In genomic region chr10:28873540-28873939, GRCh38 we compare ENCODE assay signal across 13 cellular contexts.
DNase-seq lines count a peak whose midpoint lies in the region; ATAC-seq and TF ChIP-seq lines count a peak whose summit lies in the region.
"Had no signal": no experiment of that assay in that cellular context is flagged by ENCODE, and none has a peak within 500 bp of the region (broad histone marks: within the 10 kb centered on the region; RNA-seq: fewer than 3 reads in every experiment).

No MANE protein-coding gene starts in this region.

- no peak overlapping the region for H3K27ac ChIP-seq in liver (ENCODE audit: low read depth in 1 of 2, low read length in 2 of 2)
- H3K27ac ChIP-seq in transverse colon, result no peak overlapping the region

- intact Hi-C loops in transverse colon (cut with DNase I; ENCODE audit: low total_unique reads), result no loop called here

- DNase-seq in LoVo (ENCODE audit: low spot score) (peak; percentile 11), transverse colon (peak; percentile 47), amniotic stem cell (lab: John Stamatoyannopoulos, UW) (no peak), D341Med (ENCODE audit: low spot score) (no peak)
- DNase-seq: HCEC 1CT, NCI-H1417 treated with DMSO at 0.1 percent for 48 hours, NCI-H1930, NCI-H748 treated with DMSO at 0.1 percent for 48 hours, SW 1271 had no signal

- in situ Hi-C loops in transverse colon (cut with MboI; ENCODE audit: low pct_ligation_motif_present in 1 of 4, low pct_unique_long_range_greater_than_20kb in 1 of 4, low sequenced_read_pairs in 3 of 4), result no loop called here

- no peak overlapping the region for H3K9ac ChIP-seq in liver (ENCODE audit: low read depth in 1 of 2, low read length in 2 of 2)

- H3K36me3 ChIP-seq in liver (ENCODE audit: control insufficient read depth in 4 of 4, insufficient read depth in 3 of 4, low read depth in 1 of 4, low read length in 3 of 4), result no peaks in the 10 kb centered on the region
- H3K36me3 ChIP-seq in transverse colon, result no peaks in the 10 kb centered on the region

- TF ChIP-seq POLR2A in transverse colon (IDR thresholded peaks at IDR 0.05), result no peak

- H3K4me3 ChIP-seq in liver (ENCODE audit: low read depth in 1 of 3, low read length in 3 of 3), result no peak overlapping the region
- no peak overlapping the region for H3K4me3 ChIP-seq in transverse colon
- H3K4me3 ChIP-seq: K562 had no signal

- H3K27me3 ChIP-seq in liver (ENCODE audit: control insufficient read depth in 4 of 4, insufficient read depth in 4 of 4, low read length in 3 of 4) (no peaks in the 10 kb centered on the region), transverse colon (no peaks in the 10 kb centered on the region)

- peak; percentile 86 for ATAC-seq in GM18907 (IDR thresholded peaks at IDR 0.05; ENCODE audit: unreplicated experiment)
- no peak for ATAC-seq in GM19023 (IDR thresholded peaks at IDR 0.05; ENCODE audit: unreplicated experiment)
- ATAC-seq: K562 had no signal

- H3K4me1 ChIP-seq in liver (ENCODE audit: control insufficient read depth in 4 of 4, insufficient read depth in 4 of 4, low read length in 3 of 4) (peaks cover 0 to 7% (median 6%) of the 10 kb centered on the region in 4 donors), transverse colon (no peaks in the 10 kb centered on the region)

- no peaks in the 10 kb centered on the region for H3K9me3 ChIP-seq in liver (ENCODE audit: control insufficient read depth in 4 of 4, low read length in 3 of 4)
- H3K9me3 ChIP-seq in transverse colon, result no peaks in the 10 kb centered on the region

- no peak for TF ChIP-seq EP300 in transverse colon (IDR thresholded peaks at IDR 0.05; ENCODE audit: low read depth)

- 33% methylated on average over 4 of the region's 4 CpGs for WGBS in liver
- 57% methylated on average over 4 of the region's 4 CpGs; no CpG with 5 or more reads in 1 of the 2 donors for WGBS in transverse colon (ENCODE audit: low coverage in 1 of 2), 2 donors

- TF ChIP-seq CTCF in liver (IDR thresholded peaks at IDR 0.05; ENCODE audit: low read depth, low read length, missing input control) (no peak), transverse colon (IDR thresholded peaks at IDR 0.05) (no peak)

- TF ChIP-seq RAD21 in liver (IDR thresholded peaks at IDR 0.05), result peak in 1 of 2 donors; percentile 20

TF ChIP-seq in liver, 16 proteins besides CTCF, POLR2A, EP300 and RAD21:
- TF ChIP-seq NR2F2 (IDR thresholded peaks at IDR 0.05) (peak; percentile 35), ATF3 (IDR thresholded peaks at IDR 0.05) (peak; percentile 21), ZBTB33 (IDR thresholded peaks at IDR 0.05) (no peak), GABPA (IDR thresholded peaks at IDR 0.05 in 1 of 2, conservative IDR thresholded peaks at IDR 0.05 in 1 of 2) (no peak), MAX (IDR thresholded peaks at IDR 0.05) (no peak), JUND (IDR thresholded peaks at IDR 0.05) (peak; percentile 30 to 45), REST (IDR thresholded peaks at IDR 0.05) (no peak), EGR1 (IDR thresholded peaks at IDR 0.05; ENCODE audit: low read depth in 2 of 2) (no peak), RXRA (IDR thresholded peaks at IDR 0.05) (peak; percentile 51 to 75), YY1 (IDR thresholded peaks at IDR 0.05) (no peak), FOXA2 (IDR thresholded peaks at IDR 0.05) (no peak), SP1 (IDR thresholded peaks at IDR 0.05) (peak; percentile 91), HNF4G (IDR thresholded peaks at IDR 0.05) (peak; percentile 71), HNF4A (conservative IDR thresholded peaks at IDR 0.05) (peak; percentile 71 to 93), FOXA1 (IDR thresholded peaks at IDR 0.05) (no peak), TAF1 (conservative IDR thresholded peaks at IDR 0.05) (no peak)

Comparison
In these comparisons a context has a peak if more than half of its experiments do, and no peak if none do; other contexts are left out.
1. DNase-seq: peak in LoVo (single experiment) and transverse colon (single experiment); none in amniotic stem cell (single experiment) and D341Med (single experiment).